ENCODE assay signal across 13 cellular contexts in the genomic region with DNA sequence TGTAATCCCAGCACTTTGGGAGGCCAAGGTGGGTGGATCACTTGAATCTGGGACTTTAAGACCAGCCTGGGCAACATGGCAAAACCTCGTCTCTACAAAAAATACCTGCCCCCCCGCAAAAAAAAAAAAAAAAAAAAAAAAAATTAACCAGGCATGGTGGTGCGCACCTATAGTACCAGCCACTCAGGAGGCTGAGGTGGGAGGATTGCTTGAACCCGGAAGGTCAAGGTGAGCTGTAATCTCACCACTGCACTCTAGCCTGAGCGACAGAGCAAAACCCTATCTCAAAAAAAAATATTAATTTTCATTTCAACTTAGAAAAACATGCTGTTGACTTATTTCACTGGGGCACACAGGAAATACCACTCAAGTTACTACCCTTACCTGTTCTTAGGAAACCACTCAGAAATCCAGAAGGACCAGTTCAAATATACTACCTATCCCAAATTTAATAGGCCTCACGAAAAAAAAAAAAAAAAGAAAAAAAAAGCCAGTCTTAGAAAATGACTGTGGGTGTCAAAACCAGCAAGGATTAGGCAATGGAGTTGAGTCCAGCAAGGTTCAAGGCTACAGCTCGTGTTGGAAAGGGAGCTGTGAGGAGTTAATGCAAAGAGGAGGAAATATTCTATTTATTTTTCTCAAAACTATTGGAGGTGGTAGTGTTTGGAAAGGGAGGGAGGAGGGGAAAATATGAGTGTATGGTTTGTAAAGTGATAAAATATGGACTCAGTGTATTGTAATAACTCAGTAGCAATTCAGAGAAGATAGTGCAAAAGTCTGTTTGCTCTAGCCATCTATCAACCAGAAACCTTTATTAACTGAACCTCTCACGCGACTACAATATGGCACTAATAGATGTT. TPM values are rescaled to one million over a fixed set of nuclear protein-coding genes. Genes with fewer than 3 reads are reported as not detected.
DNase-seq lines count a peak whose midpoint lies in the region; ATAC-seq, FAIRE-seq and TF ChIP-seq lines count a peak whose summit lies in the region.
"Had no signal": no experiment of that assay in that cellular context is flagged by ENCODE, and none has a peak within 500 bp of the region (broad histone marks: within the 10 kb centered on the region; RNA-seq: fewer than 3 reads in every experiment).

No MANE protein-coding gene starts in this region.

- H4K8ac ChIP-seq in H1 (ENCODE audit: extremely low read depth, insufficient read depth, low read length): no peak overlapping the region

- H4K5ac ChIP-seq in H1 (ENCODE audit: insufficient read length, low read depth, low read length): peak overlapping the region; percentile 73

- no peak overlapping the region for H3K4me3 ChIP-seq in cardiac muscle cell
- H3K4me3 ChIP-seq in H1 (ENCODE audit: extremely low read depth in 1 of 4, insufficient read depth in 2 of 4, low read depth in 3 of 4, low read length in 4 of 4): peak overlapping the region; percentile 49 to 90 (median 87)
- H3K4me3 ChIP-seq in mesodermal cell (ENCODE audit: extremely low read depth, insufficient read depth, low read length, poor library complexity, severe bottlenecking): peak overlapping the region; percentile 45
- no peak overlapping the region for H3K4me3 ChIP-seq in uterus

- 49% methylated on average over 8 of the region's 9 CpGs; no CpG with 5 or more reads in 1 of the 2 experiments for WGBS in H1 (ENCODE audit: extremely low coverage in 1 of 2, insufficient coverage in 1 of 2, insufficient read length in 1 of 2, insufficient replicate concordance in 2 of 2, low coverage in 1 of 2, low lambda C conversion rate in 2 of 2, missing lambda C conversion rate in 1 of 2), 2 experiments
- 54 to 100% methylated on average over 2 to 3 of the region's 9 CpGs for WGBS in mesodermal cell (ENCODE audit: insufficient coverage in 2 of 2), 2 experiments

- no peak overlapping the region for H3K14ac ChIP-seq in H1 (ENCODE audit: insufficient read length)

- TF ChIP-seq CTCF in cardiac muscle cell (IDR thresholded peaks at IDR 0.05; ENCODE audit: low read depth, low read length) (no peak), H1 (IDR thresholded peaks at IDR 0.05; ENCODE audit: control extremely low read depth in 1 of 3, insufficient read depth in 1 of 3, low read depth in 1 of 3, low read length in 3 of 3) (no peak), uterus (IDR thresholded peaks at IDR 0.05) (no peak)

- H4K91ac ChIP-seq in H1 (replicated peaks; ENCODE audit: insufficient read length, low read length): peak overlapping the region; percentile 84

- CTCF ChIA-PET in H1 (lab: Charles Lee; ENCODE audit: partially characterized antibody): interaction anchor here (0.6 to 9.0 kb wide), 11 partner anchors 8 to 109 kb away, joined by 3 to 59 read pairs (median 4); a partner anchor contains a TSS

- peaks cover 8% of the 10 kb centered on the region; the same call in 1 of the 2 replicates for H3K79me1 ChIP-seq in H1 (ENCODE audit: low read depth, low read length)

- H3K18ac ChIP-seq in H1 (ENCODE audit: extremely low read depth, low read length): peak overlapping the region; percentile 73; the same call in 1 of the 2 replicates

- peak overlapping the region; percentile 76 for H2BK120ac ChIP-seq in H1 (replicated peaks; ENCODE audit: low read depth, low read length)

- ATAC-seq in left ventricle myocardium superior (no peak), GM21526 (IDR thresholded peaks at IDR 0.05; ENCODE audit: low FRiP score, unreplicated experiment) (no peak), GM21515 (IDR thresholded peaks at IDR 0.05; ENCODE audit: unreplicated experiment) (no peak), GM19463 (IDR thresholded peaks at IDR 0.05; ENCODE audit: unreplicated experiment) (no peak)

- no peak overlapping the region for H2BK20ac ChIP-seq in H1 (ENCODE audit: low read length)

- TF ChIP-seq POLR2A in H1 (IDR thresholded peaks at IDR 0.05; ENCODE audit: control extremely low read depth in 1 of 2, low read depth in 2 of 2, low read length in 2 of 2) (no peak), uterus (IDR thresholded peaks at IDR 0.05) (no peak)

- H3K27me3 ChIP-seq in cardiac muscle cell (no peaks in the 10 kb centered on the region), H1 (replicated peaks in 1 of 4; ENCODE audit: control insufficient read depth in 3 of 4, extremely low read depth in 1 of 4, insufficient read depth in 3 of 4, low read length in 3 of 4) (no peaks in the 10 kb centered on the region), uterus (no peaks in the 10 kb centered on the region)
- H3K27me3 ChIP-seq: neutrophil had no signal

- H2AK5ac ChIP-seq in H1 (ENCODE audit: low read depth, low read length): peak overlapping the region; percentile 88

- H3K4me1 ChIP-seq in cardiac muscle cell (ENCODE audit: low read depth) (peaks cover 43% of the 10 kb centered on the region), H1 (replicated peaks in 1 of 4; ENCODE audit: control insufficient read depth in 3 of 4, insufficient read depth in 4 of 4, low read length in 3 of 4) (peaks cover 20 to 39% (median 30%) of the 10 kb centered on the region in 4 experiments), mesodermal cell (ENCODE audit: control insufficient read depth, insufficient read depth, low read length, poor library complexity, severe bottlenecking) (peaks cover 58% of the 10 kb centered on the region), uterus (peaks cover 3 to 6% of the 10 kb centered on the region in 2 donors)

- TF ChIP-seq RAD21 in H1 (IDR thresholded peaks at IDR 0.05 in 1 of 2, conservative IDR thresholded peaks at IDR 0.05 in 1 of 2; ENCODE audit: low read depth in 2 of 2, low read length in 2 of 2): no peak

- TF ChIP-seq EP300 in H1 (IDR thresholded peaks at IDR 0.05; ENCODE audit: borderline replicate concordance in 1 of 2, low read depth in 2 of 2, low read length in 2 of 2): no peak

- H2BK5ac ChIP-seq in H1 (ENCODE audit: low read depth, low read length): peak overlapping the region; percentile 84

- H4K20me1 ChIP-seq in H1 (replicated peaks in 1 of 2; ENCODE audit: control insufficient read depth in 1 of 2, insufficient read depth in 2 of 2, low read length in 2 of 2): peaks cover 0 to 1% of the 10 kb centered on the region in 2 experiments

- H3K9me3 ChIP-seq in cardiac muscle cell (ENCODE audit: low read depth) (no peaks in the 10 kb centered on the region), H1 (ENCODE audit: insufficient read depth in 2 of 2, low read depth in 1 of 2, low read length in 1 of 2) (no peaks in the 10 kb centered on the region), mesodermal cell (ENCODE audit: control insufficient read depth, low read length) (no peaks in the 10 kb centered on the region), uterus (no peaks in the 10 kb centered on the region)
- H3K9me3 ChIP-seq: neutrophil had no signal

- H3K36me3 ChIP-seq in cardiac muscle cell (no peaks in the 10 kb centered on the region), H1 (ENCODE audit: control insufficient read depth in 2 of 4, insufficient read depth in 4 of 4, low read length in 3 of 4) (peaks cover 0 to 33% (median 1%) of the 10 kb centered on the region in 4 experiments; a peak in 2 of 8 replicates), mesodermal cell (ENCODE audit: control insufficient read depth, insufficient read depth, low read length) (no peaks in the 10 kb centered on the region), uterus (no peaks in the 10 kb centered on the region)
- H3K36me3 ChIP-seq: neutrophil had no signal

- H3K27ac ChIP-seq in cardiac muscle cell (peak overlapping the region; percentile 96), H1 (ENCODE audit: low read depth, low read length) (peak overlapping the region; percentile 98), mesodermal cell (ENCODE audit: low read depth, low read length, severe bottlenecking) (peak overlapping the region; percentile 99), uterus (peak overlapping the region; percentile 85 to 91)
- H3K27ac ChIP-seq: KMS-11, neutrophil had no signal

- no peak overlapping the region for H3K23ac ChIP-seq in H1 (ENCODE audit: insufficient read length)

- FAIRE-seq in H1 (lab: Jason Lieb, UNC): no peak

- intact Hi-C loops in left ventricle myocardium superior (cut with micrococcal nuclease): no loop called here
- intact Hi-C loops in uterus (cut with DNase I; ENCODE audit: low total_unique reads): no loop called here

- H2BK15ac ChIP-seq in H1 (ENCODE audit: low read length): no peak overlapping the region; the same call in 1 of the 2 replicates

- POLR2A ChIA-PET in H1 (lab: Charles Lee; ENCODE audit: partially characterized antibody): interaction anchor here (1.0 to 39.1 kb wide), 17 partner anchors 7 to 300 kb away, joined by 3 to 1024 read pairs (median 6); a partner anchor contains a TSS

- peak overlapping the region; percentile 93 for H3K56ac ChIP-seq in H1 (replicated peaks; ENCODE audit: insufficient read length, low read depth, low read length)

- H3K4me2 ChIP-seq in H1 (ENCODE audit: insufficient read depth in 1 of 2, low read depth in 2 of 2, low read length in 2 of 2): peak overlapping the region; percentile 85 to 95
- H3K4me2 ChIP-seq: KMS-11 had no signal

- DNase-seq in cardiac muscle cell (ENCODE audit: low read depth in 1 of 2, low spot score in 1 of 2) (peak in 1 of 2 donors; percentile 72), left ventricle myocardium superior (no peak), H1 (ENCODE audit: low read depth in 1 of 2, low spot score in 2 of 2) (no peak), uterus (no peak)
- DNase-seq: activated CD4-positive, alpha-beta T cell treated with anti-CD3 and anti-CD28 coated beads, Interleukin-2, amount 50 U/mL, for 48 hours; foreskin fibroblast; SHP77 treated with DMSO at 0.1 percent for 48 hours had no signal

- H3K9ac ChIP-seq in H1 (replicated peaks in 1 of 4; ENCODE audit: extremely low read depth in 1 of 4, low read depth in 3 of 4, low read length in 3 of 4): peak overlapping the region; percentile 88 to 98 (median 94)
- H3K9ac ChIP-seq: KMS-11 had no signal

- H3K23me2 ChIP-seq in H1 (ENCODE audit: low read depth, low read length): peaks cover 4% of the 10 kb centered on the region

- H3K4ac ChIP-seq in H1 (replicated peaks; ENCODE audit: insufficient read length, low read depth, low read length): no peak overlapping the region

- no peak overlapping the region for H2AFZ ChIP-seq in H1 (ENCODE audit: low read length)

- peaks cover 18 to 54% of the 10 kb centered on the region in 2 experiments for H3K79me2 ChIP-seq in H1 (ENCODE audit: control insufficient read depth in 1 of 2, insufficient read depth in 2 of 2, low read length in 2 of 2)

- H2BK12ac ChIP-seq in H1 (ENCODE audit: low read depth, low read length): peak overlapping the region; percentile 78; the same call in 1 of the 2 replicates

RNA-seq across cellular contexts. Expression of a gene that starts 33.9 kb away (rescaled TPM):
- total RNA-seq in cardiac muscle cell (15.8 and 21.5 TPM in 2 replicates), left ventricle myocardium superior (35.0 TPM), uterus (10 to 100 TPM in 3 of 4 donors, 1 to 10 TPM in 1; 2.0 to 44.5 (median 28.8) TPM)
- polyA plus RNA-seq in cardiac muscle cell (14.7 and 20.0 TPM in 2 replicates), H1 (2011; rRNA removed) (25.5 and 42.7 TPM in 2 replicates)
- total RNA-seq in H1 (2021; fragmentation: NEBNext Ultra II Directional; extraction: Animal tissue kit (Norgen Biotek cat#: 25700)): 94.1 and 94.9 TPM in 2 replicates
- polyA plus RNA-seq in H1 (2011; cell fraction: cytosol; rRNA removed): 37.3 TPM
- 72.2 TPM for polyA plus RNA-seq in H1 (2011; cell fraction: nucleus; rRNA removed)
- polyA plus RNA-seq in H1 (2012, experiment 1 of 2): 46.3 to 53.0 TPM (median 51.3 TPM) in 4 replicates
- 57.3 TPM for polyA plus RNA-seq in H1 (2012, experiment 2 of 2)
- polyA plus RNA-seq in H1 (2013, experiment 1 of 2): 57.8 TPM
- 62.4 TPM for polyA plus RNA-seq in H1 (2013, experiment 2 of 2)
- 39.5 and 58.4 TPM in 2 replicates for polyA minus RNA-seq in H1 (2011; rRNA and poly(A)+ RNA removed)
- 29.6 TPM for polyA minus RNA-seq in H1 (2011; cell fraction: cytosol; rRNA and poly(A)+ RNA removed)
- 30.4 TPM for polyA minus RNA-seq in H1 (2011; cell fraction: nucleus; rRNA and poly(A)+ RNA removed)
- 44.5 TPM for polyA plus RNA-seq in mesodermal cell (2013, experiment 1 of 2)
- 33.2 TPM for polyA plus RNA-seq in mesodermal cell (2013, experiment 2 of 2)

Comparison
In these comparisons a context has a peak if more than half of its experiments do, and no peak if none do; other contexts are left out.
1. H3K4me3 ChIP-seq: peak in H1 (4 of 4) and mesodermal cell (single experiment); none in cardiac muscle cell (single experiment) and uterus (0 of 2).
2. Peak in every context shown above with its lines, with median percentiles within 50 percentile points of each other: H3K27ac ChIP-seq.